In genomic region chr11:57699813-57700212, GRCh38 we compare ENCODE assay signal across 14 cellular contexts. TPM values are rescaled to one million over a fixed set of nuclear protein-coding genes. Genes with fewer than 3 reads are reported as not detected.
DNase-seq lines count a peak whose midpoint lies in the region; ATAC-seq and TF ChIP-seq lines count a peak whose summit lies in the region.
"Had no signal": no experiment of that assay in that cellular context is flagged by ENCODE, and none has a peak within 500 bp of the region (broad histone marks: within the 10 kb centered on the region; RNA-seq: fewer than 3 reads in every experiment).

No MANE protein-coding gene starts in this region.

- no peak overlapping the region for H3K4me2 ChIP-seq in H9 (ENCODE audit: insufficient read depth, insufficient read length, low read length)
- H3K4me2 ChIP-seq in mesendoderm (ENCODE audit: low read length) = no peak overlapping the region
- H3K4me2 ChIP-seq: A549 had no signal

- no peaks in the 10 kb centered on the region for H4K20me1 ChIP-seq in H9 (ENCODE audit: control insufficient read depth, insufficient read depth, insufficient read length)

- H3K4me3 ChIP-seq in mesendoderm (ENCODE audit: low read length) = no peak overlapping the region
- H3K4me3 ChIP-seq in tibial artery = no peak overlapping the region
- H3K4me3 ChIP-seq: A549, GM12878 had no signal

- no peak overlapping the region for H3T11ph ChIP-seq in H9 (ENCODE audit: low read length)

- H3K23ac ChIP-seq in H9 (ENCODE audit: insufficient read length, low read depth, low read length) (no peak overlapping the region), mesendoderm (ENCODE audit: low read length) (no peak overlapping the region)

- no peak overlapping the region for H3K56ac ChIP-seq in H9 (ENCODE audit: insufficient read length, low read depth, low read length)
- no peak overlapping the region for H3K56ac ChIP-seq in mesendoderm (ENCODE audit: low read length)

- H3K27ac ChIP-seq in H9 (ENCODE audit: insufficient read length, low read depth, low read length) (no peak overlapping the region), mesendoderm (ENCODE audit: low read depth, low read length) (no peak overlapping the region), tibial artery (no peak overlapping the region)
- H3K27ac ChIP-seq: A549, C4-2B had no signal

- H2AK5ac ChIP-seq in H9 (ENCODE audit: insufficient read length, low read length) (no peak overlapping the region), mesendoderm (ENCODE audit: low read length) (no peak overlapping the region)

- no peak for ATAC-seq in activated naive CD4-positive, alpha-beta T cell treated with anti-CD3 and anti-CD28 coated beads, Interleukin-2, amount 50 U/mL, for 72 hours
- ATAC-seq in activated T-helper 17 cell treated with anti-CD3 and anti-CD28 coated beads, Interleukin-2, amount 50 U/mL, for 72 hours (replicated peaks) = no peak
- ATAC-seq: GM12878 had no signal

- TF ChIP-seq CTCF in H9 (conservative IDR thresholded peaks at IDR 0.05) (no peak), tibial artery (IDR thresholded peaks at IDR 0.05) (no peak)

- H2BK20ac ChIP-seq in H9 (ENCODE audit: low read depth, low read length, poor library complexity, severe bottlenecking) = no peak overlapping the region

- H3K4ac ChIP-seq in H9 (ENCODE audit: low read depth, low read length) (no peak overlapping the region), mesendoderm (ENCODE audit: low read depth, low read length) (no peak overlapping the region)

- H2BK120ac ChIP-seq in H9 (ENCODE audit: low read depth, low read length, poor library complexity, severe bottlenecking) = no peak overlapping the region
- H2BK120ac ChIP-seq in mesendoderm (ENCODE audit: low read depth, low read length) = no peak overlapping the region

- intact Hi-C loops in tibial artery (cut with DNase I; ENCODE audit: low total_unique reads) = loop anchor here (10.0 kb wide), 1 partner anchor 105 kb away; no protein-coding TSS in a partner anchor

- H3K36me3 ChIP-seq in mesendoderm (ENCODE audit: control insufficient read depth, insufficient read depth, low read length) (peaks cover 21% of the 10 kb centered on the region), tibial artery (peaks cover 78 to 91% (median 85%) of the 10 kb centered on the region in 3 donors)

- no peak overlapping the region for H2AFZ ChIP-seq in H9 (ENCODE audit: low read length)

- H3K36me3 Mint-ChIP-seq in activated naive CD4-positive, alpha-beta T cell treated with anti-CD3 and anti-CD28 coated beads, Interleukin-2, amount 10 ng/mL, durations not matched to agents 7 days and 5 days = peaks cover 58% of the 10 kb centered on the region
- peaks cover 0 to 15% of the 10 kb centered on the region in 2 donors for H3K36me3 Mint-ChIP-seq in activated naive CD4-positive, alpha-beta T cell treated with anti-CD3 and anti-CD28 coated beads, Interleukin-2, amount 50 U/mL, for 72 hours
- peaks cover 45 to 82% (median 67%) of the 10 kb centered on the region in 3 experiments; a peak in 6 of 7 replicates for H3K36me3 Mint-ChIP-seq in H9 (ENCODE audit: insufficient read depth in 1 of 3, low read depth in 3 of 3)
- peaks cover 99% of the 10 kb centered on the region for H3K36me3 Mint-ChIP-seq in activated T-helper 17 cell treated with anti-CD3 and anti-CD28 coated beads, Interleukin-2, amount 50 U/mL, for 72 hours (ENCODE audit: low read depth)
- H3K36me3 Mint-ChIP-seq in immature natural killer cell = peaks cover 5 to 37% (median 22%) of the 10 kb centered on the region in 3 donors

- H3K23me2 ChIP-seq in H9 (ENCODE audit: insufficient read length, low read depth, low read length, poor library complexity, severe bottlenecking) = no peaks in the 10 kb centered on the region

- H3K9ac ChIP-seq in H9 (ENCODE audit: extremely low read depth, insufficient read length, low read length) = no peak overlapping the region
- H3K9ac ChIP-seq in mesendoderm (ENCODE audit: low read length) = no peak overlapping the region

- H3K4me1 ChIP-seq in H9 (ENCODE audit: insufficient read depth, low read length) (no peaks in the 10 kb centered on the region), mesendoderm (ENCODE audit: control insufficient read depth, low read depth, low read length) (no peaks in the 10 kb centered on the region), tibial artery (no peaks in the 10 kb centered on the region)
- H3K4me1 ChIP-seq: A549, BE2C had no signal

- H2BK5ac ChIP-seq in H9 (ENCODE audit: insufficient read length, low read length) = no peak overlapping the region
- no peak overlapping the region for H2BK5ac ChIP-seq in mesendoderm (ENCODE audit: low read length)

- H3K18ac ChIP-seq in H9 (ENCODE audit: insufficient read length, low read depth, low read length) (no peak overlapping the region), mesendoderm (ENCODE audit: low read length) (no peak overlapping the region)

- H3K27me3 Mint-ChIP-seq in activated naive CD4-positive, alpha-beta T cell treated with anti-CD3 and anti-CD28 coated beads, Interleukin-2, amount 10 ng/mL, durations not matched to agents 7 days and 5 days = no peaks in the 10 kb centered on the region
- H3K27me3 Mint-ChIP-seq in H9 (ENCODE audit: low read depth) (no peaks in the 10 kb centered on the region), immature natural killer cell (ENCODE audit: low read depth in 3 of 3) (peaks cover 0 to 4% (median 0%) of the 10 kb centered on the region in 3 donors)
- H3K27me3 Mint-ChIP-seq in activated T-helper 17 cell treated with anti-CD3 and anti-CD28 coated beads, Interleukin-2, amount 50 U/mL, for 72 hours = no peaks in the 10 kb centered on the region
- H3K27me3 Mint-ChIP-seq: CD4-positive, alpha-beta memory T cell had no signal

- CTCF ChIA-PET in activated naive CD4-positive, alpha-beta T cell treated with anti-CD3 and anti-CD28 coated beads, Interleukin-2, amount 10 ng/mL, durations not matched to agents 7 days and 5 days (lab: Charles Lee) = no interaction called here

- no peaks in the 10 kb centered on the region for H3K9me3 Mint-ChIP-seq in activated naive CD4-positive, alpha-beta T cell treated with anti-CD3 and anti-CD28 coated beads, Interleukin-2, amount 10 ng/mL, durations not matched to agents 7 days and 5 days
- no peaks in the 10 kb centered on the region for H3K9me3 Mint-ChIP-seq in activated naive CD4-positive, alpha-beta T cell treated with anti-CD3 and anti-CD28 coated beads, Interleukin-2, amount 50 U/mL, for 72 hours
- H3K9me3 Mint-ChIP-seq in H9 (no peaks in the 10 kb centered on the region), immature natural killer cell (no peaks in the 10 kb centered on the region)
- H3K9me3 Mint-ChIP-seq in activated T-helper 17 cell treated with anti-CD3 and anti-CD28 coated beads, Interleukin-2, amount 50 U/mL, for 72 hours = no peaks in the 10 kb centered on the region
- H3K9me3 Mint-ChIP-seq: CD4-positive, alpha-beta memory T cell had no signal

- H4K8ac ChIP-seq in H9 (replicated peaks; ENCODE audit: insufficient read length, low read depth, low read length) (no peak overlapping the region), mesendoderm (ENCODE audit: low read depth, low read length) (no peak overlapping the region)

- H3K4me3 Mint-ChIP-seq in activated naive CD4-positive, alpha-beta T cell treated with anti-CD3 and anti-CD28 coated beads, Interleukin-2, amount 10 ng/mL, durations not matched to agents 7 days and 5 days = no peak overlapping the region
- H3K4me3 Mint-ChIP-seq in H9 = no peak overlapping the region
- no peak overlapping the region for H3K4me3 Mint-ChIP-seq in activated T-helper 17 cell treated with anti-CD3 and anti-CD28 coated beads, Interleukin-2, amount 50 U/mL, for 72 hours
- no peak overlapping the region for H3K4me3 Mint-ChIP-seq in immature natural killer cell
- H3K4me3 Mint-ChIP-seq: CD4-positive, alpha-beta memory T cell had no signal

- H3K27me3 ChIP-seq in H9 (ENCODE audit: insufficient read depth, low read length) = no peaks in the 10 kb centered on the region
- no peaks in the 10 kb centered on the region for H3K27me3 ChIP-seq in mesendoderm (ENCODE audit: insufficient read depth, low read length, poor library complexity)
- no peaks in the 10 kb centered on the region for H3K27me3 ChIP-seq in tibial artery
- H3K27me3 ChIP-seq: BE2C had no signal

- H2BK15ac ChIP-seq in H9 (ENCODE audit: low read depth, low read length) (no peak overlapping the region), mesendoderm (replicated peaks; ENCODE audit: low read depth) (no peak overlapping the region)

- H3K27ac Mint-ChIP-seq in activated naive CD4-positive, alpha-beta T cell treated with anti-CD3 and anti-CD28 coated beads, Interleukin-2, amount 10 ng/mL, durations not matched to agents 7 days and 5 days = peak overlapping the region; percentile 61
- H3K27ac Mint-ChIP-seq in activated naive CD4-positive, alpha-beta T cell treated with anti-CD3 and anti-CD28 coated beads, Interleukin-2, amount 50 U/mL, for 72 hours = peak overlapping the region in 1 of 2 donors; percentile 73
- H3K27ac Mint-ChIP-seq in H9 (no peak overlapping the region), immature natural killer cell (no peak overlapping the region)
- peak overlapping the region; percentile 34 for H3K27ac Mint-ChIP-seq in activated T-helper 17 cell treated with anti-CD3 and anti-CD28 coated beads, Interleukin-2, amount 50 U/mL, for 72 hours

- H3K14ac ChIP-seq in H9 (ENCODE audit: insufficient read depth, low read length) = no peak overlapping the region

- DNase-seq in activated naive CD4-positive, alpha-beta T cell treated with anti-CD3 and anti-CD28 coated beads, Interleukin-2, amount 10 ng/mL, durations not matched to agents 7 days and 5 days = no peak
- DNase-seq in activated naive CD4-positive, alpha-beta T cell treated with anti-CD3 and anti-CD28 coated beads, Interleukin-2, amount 50 U/mL, for 72 hours (ENCODE audit: low spot score in 2 of 2) = no peak
- DNase-seq in H9 (peak; percentile 43), mesendoderm (peak; percentile 25), tibial artery (no peak), immature natural killer cell (no peak)
- DNase-seq in activated effector memory CD4-positive, alpha-beta T cell treated with Interleukin-2 at 50 U/mL for 16 hours = no peak
- DNase-seq: BE2C; CD4-positive, alpha-beta memory T cell; DMS79 had no signal

- H4K5ac ChIP-seq in H9 (ENCODE audit: insufficient read length, low read depth, low read length) = no peak overlapping the region
- H4K5ac ChIP-seq in mesendoderm (ENCODE audit: low read length) = no peak overlapping the region

- H3K79me1 ChIP-seq in H9 (ENCODE audit: insufficient read depth, low read depth, low read length, poor library complexity, severe bottlenecking) (no peaks in the 10 kb centered on the region), mesendoderm (ENCODE audit: low read length) (no peaks in the 10 kb centered on the region)

- no peak overlapping the region for H4K91ac ChIP-seq in H9 (ENCODE audit: insufficient read length, low read depth, low read length)

- WGBS in H9 (ENCODE audit: extremely low coverage, insufficient read length, low lambda C conversion rate) = no CpG with 5 or more reads among the region's 10 CpGs
- no CpG with 5 or more reads among the region's 10 CpGs for WGBS in mesendoderm (ENCODE audit: extremely low coverage, insufficient coverage, low lambda C conversion rate)

- no peaks in the 10 kb centered on the region for H3K9me3 ChIP-seq in H9 (ENCODE audit: control insufficient read depth, low read depth, low read length)
- H3K9me3 ChIP-seq in tibial artery = no peaks in the 10 kb centered on the region
- H3K9me3 ChIP-seq: A549, BE2C had no signal

- H3K4me1 Mint-ChIP-seq in activated naive CD4-positive, alpha-beta T cell treated with anti-CD3 and anti-CD28 coated beads, Interleukin-2, amount 10 ng/mL, durations not matched to agents 7 days and 5 days = no peaks in the 10 kb centered on the region
- H3K4me1 Mint-ChIP-seq in H9 (no peaks in the 10 kb centered on the region; a peak in 1 of 4 replicates), immature natural killer cell (no peaks in the 10 kb centered on the region)
- H3K4me1 Mint-ChIP-seq in activated T-helper 17 cell treated with anti-CD3 and anti-CD28 coated beads, Interleukin-2, amount 50 U/mL, for 72 hours = peaks cover 4% of the 10 kb centered on the region
- H3K4me1 Mint-ChIP-seq: CD4-positive, alpha-beta memory T cell had no signal

- H2BK12ac ChIP-seq in H9 (ENCODE audit: insufficient read length, low read depth, low read length) = no peak overlapping the region

- H3K79me2 ChIP-seq in H9 (ENCODE audit: insufficient read depth, low read length) (no peaks in the 10 kb centered on the region), mesendoderm (ENCODE audit: control insufficient read depth, insufficient read depth, low read length) (no peaks in the 10 kb centered on the region)

RNA-seq across cellular contexts. Expression of gene MED19, which starts 12.2 kb away (rescaled TPM):
- total RNA-seq in activated naive CD4-positive, alpha-beta T cell treated with anti-CD3 and anti-CD28 coated beads, Interleukin-2, amount 50 U/mL, for 72 hours = 10 to 100 TPM; 10.6 to 11.2 TPM
- total RNA-seq in H9 (2021) = 17.6 and 17.9 TPM in 2 replicates
- total RNA-seq in activated T-helper 17 cell treated with anti-CD3 and anti-CD28 coated beads, Interleukin-2, amount 50 U/mL, for 72 hours = 10 to 100 TPM; 10.9 to 12.3 TPM
- 28.2 TPM for polyA plus RNA-seq in mesendoderm (2013, experiment 1 of 2)
- 29.3 TPM for polyA plus RNA-seq in mesendoderm (2013, experiment 2 of 2)
- 10 to 100 TPM; 12.6 to 19.7 (median 19.6) TPM for polyA plus RNA-seq in immature natural killer cell

RNA-seq across cellular contexts. Expression of gene TMX2, which starts 12.6 kb away (rescaled TPM):
- total RNA-seq in activated naive CD4-positive, alpha-beta T cell treated with anti-CD3 and anti-CD28 coated beads, Interleukin-2, amount 50 U/mL, for 72 hours = 10 to 100 TPM; 51.1 to 52.7 TPM
- 91.1 and 91.3 TPM in 2 replicates for total RNA-seq in H9 (2021)
- 10 to 100 TPM; 40.3 to 75.7 TPM for total RNA-seq in activated T-helper 17 cell treated with anti-CD3 and anti-CD28 coated beads, Interleukin-2, amount 50 U/mL, for 72 hours
- polyA plus RNA-seq in mesendoderm (2013, experiment 1 of 2) = 92.4 TPM
- polyA plus RNA-seq in mesendoderm (2013, experiment 2 of 2) = 92.7 TPM
- polyA plus RNA-seq in immature natural killer cell = 100 to 1,000 TPM in 1 of 3 donors, 10 to 100 TPM in 2; 59.3 to 139 (median 72.1) TPM

RNA-seq across cellular contexts. Expression of gene ZDHHC5, which starts 31.9 kb away (rescaled TPM):
- 10 to 100 TPM; 49.5 to 59.6 TPM for total RNA-seq in activated naive CD4-positive, alpha-beta T cell treated with anti-CD3 and anti-CD28 coated beads, Interleukin-2, amount 50 U/mL, for 72 hours
- 65.2 and 67.2 TPM in 2 replicates for total RNA-seq in H9 (2021)
- total RNA-seq in activated T-helper 17 cell treated with anti-CD3 and anti-CD28 coated beads, Interleukin-2, amount 50 U/mL, for 72 hours = 10 to 100 TPM; 58.2 to 79.9 TPM
- 44.7 TPM for polyA plus RNA-seq in mesendoderm (2013, experiment 1 of 2)
- polyA plus RNA-seq in mesendoderm (2013, experiment 2 of 2) = 42.1 TPM
- 10 to 100 TPM; 19.0 to 46.8 (median 24.3) TPM for polyA plus RNA-seq in immature natural killer cell

RNA-seq across cellular contexts. Expression of gene SELENOH, which starts 41.5 kb away (rescaled TPM):
- 100 to 1,000 TPM; 156 to 237 TPM for total RNA-seq in activated naive CD4-positive, alpha-beta T cell treated with anti-CD3 and anti-CD28 coated beads, Interleukin-2, amount 50 U/mL, for 72 hours
- total RNA-seq in H9 (2021) = 251 and 271 TPM in 2 replicates
- total RNA-seq in activated T-helper 17 cell treated with anti-CD3 and anti-CD28 coated beads, Interleukin-2, amount 50 U/mL, for 72 hours = 100 to 1,000 TPM; 149 to 175 TPM
- polyA plus RNA-seq in mesendoderm (2013, experiment 1 of 2) = 373 TPM
- 375 TPM for polyA plus RNA-seq in mesendoderm (2013, experiment 2 of 2)
- 100 to 1,000 TPM; 157 to 276 (median 190) TPM for polyA plus RNA-seq in immature natural killer cell

RNA-seq across cellular contexts. Expression of gene CLP1, which starts 42.3 kb away (rescaled TPM):
- 10 to 100 TPM; 15.5 to 23.5 TPM for total RNA-seq in activated naive CD4-positive, alpha-beta T cell treated with anti-CD3 and anti-CD28 coated beads, Interleukin-2, amount 50 U/mL, for 72 hours
- total RNA-seq in H9 (2021) = 35.5 and 37.4 TPM in 2 replicates
- 10 to 100 TPM; 16.6 to 24.1 TPM for total RNA-seq in activated T-helper 17 cell treated with anti-CD3 and anti-CD28 coated beads, Interleukin-2, amount 50 U/mL, for 72 hours
- polyA plus RNA-seq in mesendoderm (2013, experiment 1 of 2) = 17.4 TPM
- polyA plus RNA-seq in mesendoderm (2013, experiment 2 of 2) = 16.2 TPM
- 10 to 100 TPM; 18.4 to 36.7 (median 20.9) TPM for polyA plus RNA-seq in immature natural killer cell

Comparison
In these comparisons a context has a peak if more than half of its experiments do, and no peak if none do; other contexts are left out.
1. DNase-seq: peak in H9 (single experiment) and mesendoderm (single experiment); none in activated naive CD4-positive, alpha-beta T cell treated with anti-CD3 and anti-CD28 coated beads, Interleukin-2, amount 10 ng/mL, durations not matched to agents 7 days and 5 days (single experiment), activated naive CD4-positive, alpha-beta T cell treated with anti-CD3 and anti-CD28 coated beads, Interleukin-2, amount 50 U/mL, for 72 hours (0 of 2), tibial artery (0 of 2), activated effector memory CD4-positive, alpha-beta T cell treated with Interleukin-2 at 50 U/mL for 16 hours (single experiment) and immature natural killer cell (0 of 3).
2. H3K27ac Mint-ChIP-seq: peak in activated naive CD4-positive, alpha-beta T cell treated with anti-CD3 and anti-CD28 coated beads, Interleukin-2, amount 10 ng/mL, durations not matched to agents 7 days and 5 days (single experiment) and activated T-helper 17 cell treated with anti-CD3 and anti-CD28 coated beads, Interleukin-2, amount 50 U/mL, for 72 hours (single experiment); none in H9 (0 of 3) and immature natural killer cell (0 of 6).